8 cellular contexts compared by ENCODE assay signal in genomic region chr14:67695394-67695949, GRCh38. TPM values are rescaled to one million over a fixed set of nuclear protein-coding genes. Genes with fewer than 3 reads are reported as not detected.
A peak's percentile ranks its signal among the peaks of the same experiment; 100 is the strongest.
DNase-seq lines count a peak whose midpoint lies in the region; ATAC-seq and TF ChIP-seq lines count a peak whose summit lies in the region.

Gene RDH11, minus strand, starts transcription at chr14:67695764. Its CDS starts 61 bp downstream, at chr14:67695703.

- DNase-seq in GM04503 (ENCODE audit: low read depth): peak; percentile 58
- peak; percentile 77 for DNase-seq in HFF-Myc (ENCODE audit: extremely low read depth, low read depth)
- peak; percentile 91 for DNase-seq in NB4 (ENCODE audit: low read depth)
- DNase-seq in globus pallidus (ENCODE audit: low spot score): peak; percentile 90
- DNase-seq in occipital lobe (lab: John Stamatoyannopoulos, UW): peak; percentile 82

- H3K27ac ChIP-seq in temporal lobe (ENCODE audit: low read depth, low read length): peak within 1 kb of the TSS; percentile 69

- no peaks in the 10 kb centered on the region for H3K27me3 Mint-ChIP-seq in activated naive CD4-positive, alpha-beta T cell treated with anti-CD3 and anti-CD28 coated beads, Interleukin-2, amount 50 U/mL, for 24 hours

- H3K4me3 ChIP-seq in HFF-Myc (replicated peaks; ENCODE audit: low read depth, low read length) (peak within 1 kb of the TSS; percentile 97), NB4 (ENCODE audit: low read depth, low read length) (peak within 1 kb of the TSS; percentile 96)

- H3K36me3 Mint-ChIP-seq in activated naive CD4-positive, alpha-beta T cell treated with anti-CD3 and anti-CD28 coated beads, Interleukin-2, amount 50 U/mL, for 24 hours: peaks cover 3% of the 10 kb centered on the region

- peaks cover 37% of the 10 kb centered on the region for H3K4me1 Mint-ChIP-seq in activated naive CD4-positive, alpha-beta T cell treated with anti-CD3 and anti-CD28 coated beads, Interleukin-2, amount 50 U/mL, for 24 hours

- H3K4me3 Mint-ChIP-seq in activated naive CD4-positive, alpha-beta T cell treated with anti-CD3 and anti-CD28 coated beads, Interleukin-2, amount 50 U/mL, for 24 hours: peak within 1 kb of the TSS; percentile 94

- TF ChIP-seq CTCF in HFF-Myc (IDR thresholded peaks at IDR 0.05; ENCODE audit: low read depth, low read length, missing control alignments) (no peak), NB4 (IDR thresholded peaks at IDR 0.05; ENCODE audit: low read depth, low read length) (no peak)

- ATAC-seq in SK-N-SH treated with all-trans-retinoic acid at 6 μM for 48 hours: peak; percentile 98

- H3K9me3 Mint-ChIP-seq in activated naive CD4-positive, alpha-beta T cell treated with anti-CD3 and anti-CD28 coated beads, Interleukin-2, amount 50 U/mL, for 24 hours: no peaks in the 10 kb centered on the region

- peak within 1 kb of the TSS; percentile 93 for H3K27ac Mint-ChIP-seq in activated naive CD4-positive, alpha-beta T cell treated with anti-CD3 and anti-CD28 coated beads, Interleukin-2, amount 50 U/mL, for 24 hours

- peak; percentile 81 for TF ChIP-seq POLR2A in NB4 (IDR thresholded peaks at IDR 0.05; ENCODE audit: extremely low read depth, insufficient read length)

TF ChIP-seq in SK-N-SH treated with all-trans-retinoic acid at 6 μM for 48 hours, 23 proteins besides CTCF, POLR2A, EP300 and RAD21:
- TF ChIP-seq ZNF70 (CRISPR knock-in tag; IDR thresholded peaks at IDR 0.05) (no peak), PATZ1 (CRISPR knock-in tag; IDR thresholded peaks at IDR 0.05; ENCODE audit: borderline replicate concordance) (peak; percentile 66; the same call in 1 of the 2 replicates)

RNA-seq across cellular contexts. Expression of gene RDH11, which starts in this region (rescaled TPM):
- total RNA-seq in occipital lobe (128 TPM), temporal lobe (77.2 TPM)

Comparison
In these comparisons a context has a peak if more than half of its experiments do, and no peak if none do; other contexts are left out.
1. Peak in every context shown above with its lines: DNase-seq, ATAC-seq, H3K4me3 ChIP-seq and H3K27ac ChIP-seq.